1 cellular context compared by ENCODE assay signal in genomic region chr2:106030287-106031268, GRCh38.
A peak's percentile ranks its signal among the peaks of the same experiment; 100 is the strongest.
TF ChIP-seq lines count a peak whose summit lies in the region.

No MANE protein-coding gene starts in this region.

TF ChIP-seq in HepG2, 621 proteins besides CTCF, POLR2A, EP300 and RAD21 (continued from another document and continues in another):
- TF ChIP-seq, protein P1, sequence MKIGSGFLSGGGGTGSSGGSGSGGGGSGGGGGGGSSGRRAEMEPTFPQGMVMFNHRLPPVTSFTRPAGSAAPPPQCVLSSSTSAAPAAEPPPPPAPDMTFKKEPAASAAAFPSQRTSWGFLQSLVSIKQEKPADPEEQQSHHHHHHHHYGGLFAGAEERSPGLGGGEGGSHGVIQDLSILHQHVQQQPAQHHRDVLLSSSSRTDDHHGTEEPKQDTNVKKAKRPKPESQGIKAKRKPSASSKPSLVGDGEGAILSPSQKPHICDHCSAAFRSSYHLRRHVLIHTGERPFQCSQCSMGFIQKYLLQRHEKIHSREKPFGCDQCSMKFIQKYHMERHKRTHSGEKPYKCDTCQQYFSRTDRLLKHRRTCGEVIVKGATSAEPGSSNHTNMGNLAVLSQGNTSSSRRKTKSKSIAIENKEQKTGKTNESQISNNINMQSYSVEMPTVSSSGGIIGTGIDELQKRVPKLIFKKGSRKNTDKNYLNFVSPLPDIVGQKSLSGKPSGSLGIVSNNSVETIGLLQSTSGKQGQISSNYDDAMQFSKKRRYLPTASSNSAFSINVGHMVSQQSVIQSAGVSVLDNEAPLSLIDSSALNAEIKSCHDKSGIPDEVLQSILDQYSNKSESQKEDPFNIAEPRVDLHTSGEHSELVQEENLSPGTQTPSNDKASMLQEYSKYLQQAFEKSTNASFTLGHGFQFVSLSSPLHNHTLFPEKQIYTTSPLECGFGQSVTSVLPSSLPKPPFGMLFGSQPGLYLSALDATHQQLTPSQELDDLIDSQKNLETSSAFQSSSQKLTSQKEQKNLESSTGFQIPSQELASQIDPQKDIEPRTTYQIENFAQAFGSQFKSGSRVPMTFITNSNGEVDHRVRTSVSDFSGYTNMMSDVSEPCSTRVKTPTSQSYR (CRISPR knock-in tag; IDR thresholded peaks at IDR 0.05; ENCODE audit: borderline replicate concordance), result peak; percentile 96
- TF ChIP-seq, protein P2, sequence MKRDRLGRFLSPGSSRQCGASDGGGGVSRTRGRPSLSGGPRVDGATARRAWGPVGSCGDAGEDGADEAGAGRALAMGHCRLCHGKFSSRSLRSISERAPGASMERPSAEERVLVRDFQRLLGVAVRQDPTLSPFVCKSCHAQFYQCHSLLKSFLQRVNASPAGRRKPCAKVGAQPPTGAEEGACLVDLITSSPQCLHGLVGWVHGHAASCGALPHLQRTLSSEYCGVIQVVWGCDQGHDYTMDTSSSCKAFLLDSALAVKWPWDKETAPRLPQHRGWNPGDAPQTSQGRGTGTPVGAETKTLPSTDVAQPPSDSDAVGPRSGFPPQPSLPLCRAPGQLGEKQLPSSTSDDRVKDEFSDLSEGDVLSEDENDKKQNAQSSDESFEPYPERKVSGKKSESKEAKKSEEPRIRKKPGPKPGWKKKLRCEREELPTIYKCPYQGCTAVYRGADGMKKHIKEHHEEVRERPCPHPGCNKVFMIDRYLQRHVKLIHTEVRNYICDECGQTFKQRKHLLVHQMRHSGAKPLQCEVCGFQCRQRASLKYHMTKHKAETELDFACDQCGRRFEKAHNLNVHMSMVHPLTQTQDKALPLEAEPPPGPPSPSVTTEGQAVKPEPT (CRISPR knock-in tag; IDR thresholded peaks at IDR 0.05; ENCODE audit: low read depth), result no peak
- TF ChIP-seq GATAD1 (CRISPR knock-in tag; IDR thresholded peaks at IDR 0.05) (peak; percentile 75), ZNF451 (CRISPR knock-in tag; IDR thresholded peaks at IDR 0.05) (0 out of 2 replicates have a peak, but pooled peaks have one; percentile 26), NRL (CRISPR knock-in tag; IDR thresholded peaks at IDR 0.05; ENCODE audit: borderline replicate concordance) (0 out of 2 replicates have a peak, but pooled peaks have one; percentile 31), ZNF460 (CRISPR knock-in tag; IDR thresholded peaks at IDR 0.05; ENCODE audit: borderline replicate concordance) (peak; percentile 65; the same call in 1 of the 2 replicates), ATF2 (CRISPR knock-in tag; IDR thresholded peaks at IDR 0.05) (peak; percentile 90), ZIK1 (CRISPR knock-in tag; IDR thresholded peaks at IDR 0.05; ENCODE audit: borderline replicate concordance, low read depth) (no peak), NFKBIZ (CRISPR knock-in tag; IDR thresholded peaks at IDR 0.05) (peak; percentile 99), NFE2 (CRISPR knock-in tag; IDR thresholded peaks at IDR 0.05) (no peak), TFE3 (CRISPR knock-in tag; IDR thresholded peaks at IDR 0.05) (peak; percentile 76), ZNF672 (CRISPR knock-in tag; IDR thresholded peaks at IDR 0.05) (no peak), ZKSCAN1 (IDR thresholded peaks at IDR 0.05; ENCODE audit: low read length) (0 out of 2 replicates have a peak, but pooled peaks have one; percentile 24), RXRB (CRISPR knock-in tag; IDR thresholded peaks at IDR 0.05; ENCODE audit: borderline replicate concordance) (peak; percentile 82), HDAC2 (CRISPR knock-in tag; IDR thresholded peaks at IDR 0.05) (peak; percentile 97), RNF2 (conservative IDR thresholded peaks at IDR 0.05; ENCODE audit: low read depth) (peak; percentile 50; the same call in 1 of the 2 replicates), NR2F1 (CRISPR knock-in tag; IDR thresholded peaks at IDR 0.05) (peak; percentile 15 to 47; a peak in 1 of 4 replicates), ZNF788 (CRISPR knock-in tag; IDR thresholded peaks at IDR 0.05; ENCODE audit: borderline replicate concordance) (peak; percentile 85), ZBTB7A (CRISPR knock-in tag; IDR thresholded peaks at IDR 0.05) (no peak), HIVEP1 (CRISPR knock-in tag; IDR thresholded peaks at IDR 0.05) (peak; percentile 69; the same call in 1 of the 2 replicates), ZKSCAN8 (CRISPR knock-in tag; IDR thresholded peaks at IDR 0.05; ENCODE audit: borderline replicate concordance) (peak; percentile 88), HOXA5 (CRISPR knock-in tag; IDR thresholded peaks at IDR 0.05) (peak; percentile 95), MLLT10 (CRISPR knock-in tag; IDR thresholded peaks at IDR 0.05) (no peak), EEA1 (CRISPR knock-in tag; IDR thresholded peaks at IDR 0.05; ENCODE audit: borderline replicate concordance) (0 out of 2 replicates have a peak, but pooled peaks have one; percentile 33), ZNF33A (CRISPR knock-in tag; IDR thresholded peaks at IDR 0.05; ENCODE audit: borderline replicate concordance) (no peak), ZSCAN21 (CRISPR knock-in tag; IDR thresholded peaks at IDR 0.05; ENCODE audit: borderline replicate concordance) (peak; percentile 84), ZNF124 (CRISPR knock-in tag; IDR thresholded peaks at IDR 0.05) (peak; percentile 82; the same call in 1 of the 2 replicates), ZNF256 (CRISPR knock-in tag; conservative IDR thresholded peaks at IDR 0.05) (peak; percentile 89; the same call in 1 of the 2 replicates), CEBPG (CRISPR knock-in tag; IDR thresholded peaks at IDR 0.05) (peak; percentile 100), YEATS4 (CRISPR knock-in tag; IDR thresholded peaks at IDR 0.05; ENCODE audit: borderline replicate concordance) (peak; percentile 88), ZFP36L1 (CRISPR knock-in tag; IDR thresholded peaks at IDR 0.05) (0 out of 2 replicates have a peak, but pooled peaks have one; percentile 68), ZNF326 (CRISPR knock-in tag; IDR thresholded peaks at IDR 0.05; ENCODE audit: borderline replicate concordance) (no peak), SIX1 (CRISPR knock-in tag; IDR thresholded peaks at IDR 0.05; ENCODE audit: borderline replicate concordance) (peak; percentile 65; the same call in 1 of the 2 replicates), ZNF772 (CRISPR knock-in tag; IDR thresholded peaks at IDR 0.05) (peak; percentile 63; the same call in 1 of the 2 replicates), MED1 (CRISPR knock-in tag; IDR thresholded peaks at IDR 0.05) (peak; percentile 89)
- TF ChIP-seq, protein P3, sequence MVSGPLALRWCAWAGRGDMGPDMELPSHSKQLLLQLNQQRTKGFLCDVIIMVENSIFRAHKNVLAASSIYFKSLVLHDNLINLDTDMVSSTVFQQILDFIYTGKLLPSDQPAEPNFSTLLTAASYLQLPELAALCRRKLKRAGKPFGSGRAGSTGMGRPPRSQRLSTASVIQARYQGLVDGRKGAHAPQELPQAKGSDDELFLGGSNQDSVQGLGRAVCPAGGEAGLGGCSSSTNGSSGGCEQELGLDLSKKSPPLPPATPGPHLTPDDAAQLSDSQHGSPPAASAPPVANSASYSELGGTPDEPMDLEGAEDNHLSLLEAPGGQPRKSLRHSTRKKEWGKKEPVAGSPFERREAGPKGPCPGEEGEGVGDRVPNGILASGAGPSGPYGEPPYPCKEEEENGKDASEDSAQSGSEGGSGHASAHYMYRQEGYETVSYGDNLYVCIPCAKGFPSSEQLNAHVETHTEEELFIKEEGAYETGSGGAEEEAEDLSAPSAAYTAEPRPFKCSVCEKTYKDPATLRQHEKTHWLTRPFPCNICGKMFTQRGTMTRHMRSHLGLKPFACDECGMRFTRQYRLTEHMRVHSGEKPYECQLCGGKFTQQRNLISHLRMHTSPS (CRISPR knock-in tag; IDR thresholded peaks at IDR 0.05; ENCODE audit: low read depth), result 0 out of 2 replicates have a peak, but pooled peaks have one; percentile 16
- TF ChIP-seq, protein P4, sequence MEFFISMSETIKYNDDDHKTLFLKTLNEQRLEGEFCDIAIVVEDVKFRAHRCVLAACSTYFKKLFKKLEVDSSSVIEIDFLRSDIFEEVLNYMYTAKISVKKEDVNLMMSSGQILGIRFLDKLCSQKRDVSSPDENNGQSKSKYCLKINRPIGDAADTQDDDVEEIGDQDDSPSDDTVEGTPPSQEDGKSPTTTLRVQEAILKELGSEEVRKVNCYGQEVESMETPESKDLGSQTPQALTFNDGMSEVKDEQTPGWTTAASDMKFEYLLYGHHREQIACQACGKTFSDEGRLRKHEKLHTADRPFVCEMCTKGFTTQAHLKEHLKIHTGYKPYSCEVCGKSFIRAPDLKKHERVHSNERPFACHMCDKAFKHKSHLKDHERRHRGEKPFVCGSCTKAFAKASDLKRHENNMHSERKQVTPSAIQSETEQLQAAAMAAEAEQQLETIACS (CRISPR knock-in tag; IDR thresholded peaks at IDR 0.05), result no peak
- TF ChIP-seq, protein P5, sequence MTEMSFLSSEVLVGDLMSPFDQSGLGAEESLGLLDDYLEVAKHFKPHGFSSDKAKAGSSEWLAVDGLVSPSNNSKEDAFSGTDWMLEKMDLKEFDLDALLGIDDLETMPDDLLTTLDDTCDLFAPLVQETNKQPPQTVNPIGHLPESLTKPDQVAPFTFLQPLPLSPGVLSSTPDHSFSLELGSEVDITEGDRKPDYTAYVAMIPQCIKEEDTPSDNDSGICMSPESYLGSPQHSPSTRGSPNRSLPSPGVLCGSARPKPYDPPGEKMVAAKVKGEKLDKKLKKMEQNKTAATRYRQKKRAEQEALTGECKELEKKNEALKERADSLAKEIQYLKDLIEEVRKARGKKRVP (CRISPR knock-in tag; IDR thresholded peaks at IDR 0.05), result peak in 1 of 2 experiments; percentile 99; a peak in 2 of 4 replicates
- TF ChIP-seq, protein P6, sequence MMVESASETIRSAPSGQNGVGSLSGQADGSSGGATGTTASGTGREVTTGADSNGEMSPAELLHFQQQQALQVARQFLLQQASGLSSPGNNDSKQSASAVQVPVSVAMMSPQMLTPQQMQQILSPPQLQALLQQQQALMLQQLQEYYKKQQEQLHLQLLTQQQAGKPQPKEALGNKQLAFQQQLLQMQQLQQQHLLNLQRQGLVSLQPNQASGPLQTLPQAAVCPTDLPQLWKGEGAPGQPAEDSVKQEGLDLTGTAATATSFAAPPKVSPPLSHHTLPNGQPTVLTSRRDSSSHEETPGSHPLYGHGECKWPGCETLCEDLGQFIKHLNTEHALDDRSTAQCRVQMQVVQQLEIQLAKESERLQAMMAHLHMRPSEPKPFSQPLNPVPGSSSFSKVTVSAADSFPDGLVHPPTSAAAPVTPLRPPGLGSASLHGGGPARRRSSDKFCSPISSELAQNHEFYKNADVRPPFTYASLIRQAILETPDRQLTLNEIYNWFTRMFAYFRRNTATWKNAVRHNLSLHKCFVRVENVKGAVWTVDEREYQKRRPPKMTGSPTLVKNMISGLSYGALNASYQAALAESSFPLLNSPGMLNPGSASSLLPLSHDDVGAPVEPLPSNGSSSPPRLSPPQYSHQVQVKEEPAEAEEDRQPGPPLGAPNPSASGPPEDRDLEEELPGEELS (CRISPR knock-in tag; IDR thresholded peaks at IDR 0.05), result peak; percentile 92
- TF ChIP-seq, protein P7, sequence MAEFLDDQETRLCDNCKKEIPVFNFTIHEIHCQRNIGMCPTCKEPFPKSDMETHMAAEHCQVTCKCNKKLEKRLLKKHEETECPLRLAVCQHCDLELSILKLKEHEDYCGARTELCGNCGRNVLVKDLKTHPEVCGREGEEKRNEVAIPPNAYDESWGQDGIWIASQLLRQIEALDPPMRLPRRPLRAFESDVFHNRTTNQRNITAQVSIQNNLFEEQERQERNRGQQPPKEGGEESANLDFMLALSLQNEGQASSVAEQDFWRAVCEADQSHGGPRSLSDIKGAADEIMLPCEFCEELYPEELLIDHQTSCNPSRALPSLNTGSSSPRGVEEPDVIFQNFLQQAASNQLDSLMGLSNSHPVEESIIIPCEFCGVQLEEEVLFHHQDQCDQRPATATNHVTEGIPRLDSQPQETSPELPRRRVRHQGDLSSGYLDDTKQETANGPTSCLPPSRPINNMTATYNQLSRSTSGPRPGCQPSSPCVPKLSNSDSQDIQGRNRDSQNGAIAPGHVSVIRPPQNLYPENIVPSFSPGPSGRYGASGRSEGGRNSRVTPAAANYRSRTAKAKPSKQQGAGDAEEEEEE (CRISPR knock-in tag; IDR thresholded peaks at IDR 0.05; ENCODE audit: borderline replicate concordance), result peak; percentile 81; the same call in 1 of the 2 replicates
- TF ChIP-seq, protein P8, sequence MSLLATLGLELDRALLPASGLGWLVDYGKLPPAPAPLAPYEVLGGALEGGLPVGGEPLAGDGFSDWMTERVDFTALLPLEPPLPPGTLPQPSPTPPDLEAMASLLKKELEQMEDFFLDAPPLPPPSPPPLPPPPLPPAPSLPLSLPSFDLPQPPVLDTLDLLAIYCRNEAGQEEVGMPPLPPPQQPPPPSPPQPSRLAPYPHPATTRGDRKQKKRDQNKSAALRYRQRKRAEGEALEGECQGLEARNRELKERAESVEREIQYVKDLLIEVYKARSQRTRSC (CRISPR knock-in tag; IDR thresholded peaks at IDR 0.05; ENCODE audit: low read depth), result peak; percentile 81; the same call in 1 of the 2 replicates
- TF ChIP-seq, protein P9, sequence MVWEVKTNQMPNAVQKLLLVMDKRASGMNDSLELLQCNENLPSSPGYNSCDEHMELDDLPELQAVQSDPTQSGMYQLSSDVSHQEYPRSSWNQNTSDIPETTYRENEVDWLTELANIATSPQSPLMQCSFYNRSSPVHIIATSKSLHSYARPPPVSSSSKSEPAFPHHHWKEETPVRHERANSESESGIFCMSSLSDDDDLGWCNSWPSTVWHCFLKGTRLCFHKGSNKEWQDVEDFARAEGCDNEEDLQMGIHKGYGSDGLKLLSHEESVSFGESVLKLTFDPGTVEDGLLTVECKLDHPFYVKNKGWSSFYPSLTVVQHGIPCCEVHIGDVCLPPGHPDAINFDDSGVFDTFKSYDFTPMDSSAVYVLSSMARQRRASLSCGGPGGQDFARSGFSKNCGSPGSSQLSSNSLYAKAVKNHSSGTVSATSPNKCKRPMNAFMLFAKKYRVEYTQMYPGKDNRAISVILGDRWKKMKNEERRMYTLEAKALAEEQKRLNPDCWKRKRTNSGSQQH (CRISPR knock-in tag; IDR thresholded peaks at IDR 0.05; ENCODE audit: low read depth), result peak; percentile 80; the same call in 1 of the 2 replicates
